In genomic region chr19:45607071-45608029, GRCh38 we compare ENCODE assay signal across 7 cellular contexts. TPM values are rescaled to one million over a fixed set of nuclear protein-coding genes. Genes with fewer than 3 reads are reported as not detected.
DNase-seq lines count a peak whose midpoint lies in the region; ATAC-seq and TF ChIP-seq lines count a peak whose summit lies in the region.

No MANE protein-coding gene starts in this region.

- no peak overlapping the region for H3K4me3 Mint-ChIP-seq in dendritic cell treated with granulocyte-macrophage colony-stimulating factor and Interleukin-4, amounts not matched to agents 40 ng/mL and 50 ng/mL, for 4 days

- H3K9me3 Mint-ChIP-seq in dendritic cell treated with granulocyte-macrophage colony-stimulating factor and Interleukin-4, amounts not matched to agents 40 ng/mL and 50 ng/mL, for 4 days = peaks cover 7% of the 10 kb centered on the region

- peak; percentile 94 for TF ChIP-seq CTCF in GM12864 (IDR thresholded peaks at IDR 0.05; ENCODE audit: low read depth, low read length, missing control alignments)

- peaks cover 38% of the 10 kb centered on the region for H3K36me3 Mint-ChIP-seq in dendritic cell treated with granulocyte-macrophage colony-stimulating factor and Interleukin-4, amounts not matched to agents 40 ng/mL and 50 ng/mL, for 4 days (ENCODE audit: low read depth)

- intact Hi-C loops in dendritic cell treated with granulocyte-macrophage colony-stimulating factor and Interleukin-4, amounts not matched to agents 40 ng/mL and 50 ng/mL, for 4 days (cut with micrococcal nuclease) = loop anchor here (1.0 kb wide), 1 partner anchor 35 kb away; no protein-coding TSS in a partner anchor
- intact Hi-C loops in left colon (cut with DNase I, micrococcal nuclease) = loop anchor here in 1 of 2 donors (5.0 kb wide), 1 partner anchor 35 kb away; no protein-coding TSS in a partner anchor

- peaks cover 23% of the 10 kb centered on the region for H3K27me3 Mint-ChIP-seq in dendritic cell treated with granulocyte-macrophage colony-stimulating factor and Interleukin-4, amounts not matched to agents 40 ng/mL and 50 ng/mL, for 4 days

- ATAC-seq in left colon = peak; percentile 90
- no peak for ATAC-seq in GM18870 (IDR thresholded peaks at IDR 0.05; ENCODE audit: unreplicated experiment)

- peak overlapping the region; percentile 33 for H3K27ac Mint-ChIP-seq in dendritic cell treated with granulocyte-macrophage colony-stimulating factor and Interleukin-4, amounts not matched to agents 40 ng/mL and 50 ng/mL, for 4 days

- DNase-seq in GM12864 (ENCODE audit: low read depth) (no peak), NCI-H146 treated with DMSO at 0.1 percent for 48 hours (lab: John Stamatoyannopoulos, UW; ENCODE audit: unreplicated experiment) (peak; percentile 10), left colon (peak; percentile 61 to 80)
- peak; percentile 58 for DNase-seq in activated CD4-positive, CD25-positive, alpha-beta regulatory T cell treated with anti-CD3 and anti-CD28 coated beads, Interleukin-2, amount 50 U/mL, for 72 hours
- peak; percentile 57 to 64 for DNase-seq in stimulated activated CD4-positive, alpha-beta T cell treated with anti-CD3 and anti-CD28 coated beads, Interleukin-2, amount 100 ng/mL, for 24 hours

- H3K4me3 ChIP-seq in GM12864 (ENCODE audit: low read depth, low read length) = no peak overlapping the region

- peaks cover 10% of the 10 kb centered on the region for H3K4me1 Mint-ChIP-seq in dendritic cell treated with granulocyte-macrophage colony-stimulating factor and Interleukin-4, amounts not matched to agents 40 ng/mL and 50 ng/mL, for 4 days (ENCODE audit: low read depth)

RNA-seq across cellular contexts. Expression of gene GPR4, which starts 5.3 kb away (rescaled TPM):
- 1 to 10 TPM in 1 of 2 donors, under 1 TPM in 1; 0.59 to 1.5 TPM for total RNA-seq in left colon

RNA-seq across cellular contexts. Expression of gene OPA3, which starts 22.7 kb away (rescaled TPM):
- 10 to 100 TPM; 12.9 to 14.0 TPM for total RNA-seq in left colon

RNA-seq across cellular contexts. Expression of gene EML2, which starts 31.8 kb away (rescaled TPM):
- total RNA-seq in left colon = 100 to 1,000 TPM; 105 TPM
